In the genomic region with DNA sequence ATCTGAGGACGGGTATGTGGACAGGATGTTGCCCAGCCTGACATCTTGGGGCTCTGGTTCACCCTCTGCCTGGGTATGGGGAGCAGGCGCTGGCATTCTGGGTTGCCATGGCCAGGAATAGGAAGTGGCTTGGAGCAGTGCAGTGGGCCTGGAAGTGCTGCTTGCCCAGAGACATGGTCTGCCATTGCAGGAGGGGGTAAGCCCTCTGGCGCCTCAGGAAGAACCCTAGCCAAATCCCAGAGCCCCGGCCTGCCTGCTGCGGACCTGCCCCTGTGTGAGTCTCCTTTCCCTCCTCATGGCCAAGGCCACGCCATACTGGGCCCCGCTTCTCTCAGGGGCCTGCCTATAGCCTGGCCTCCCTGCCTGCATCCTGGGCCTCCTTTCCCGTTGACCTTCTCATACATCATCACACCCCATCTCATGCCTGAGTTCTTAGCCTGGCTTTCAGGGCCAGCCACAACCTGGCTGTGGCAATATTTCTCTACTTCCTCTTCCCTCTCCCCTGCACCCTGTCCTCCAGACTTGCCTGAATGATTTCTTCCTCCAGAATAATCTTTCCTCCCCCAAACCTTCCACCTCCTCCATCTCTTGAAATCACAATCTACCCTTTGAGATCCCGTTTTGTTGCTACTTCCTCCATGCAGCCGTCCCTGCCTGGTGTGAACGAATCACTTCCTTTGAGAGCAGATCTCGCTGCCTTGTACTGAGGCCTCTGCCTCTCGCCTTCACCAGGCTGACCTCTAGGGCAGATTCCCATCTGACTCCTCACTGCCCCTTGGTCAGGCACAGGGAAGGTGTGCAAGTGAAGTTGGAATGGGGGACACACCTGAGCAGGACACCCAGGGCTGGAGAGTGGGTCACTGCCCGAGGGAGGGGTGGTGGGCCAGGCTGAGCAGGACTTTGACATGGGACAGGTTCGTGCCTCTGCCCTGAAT, we compare ENCODE assay signal across 8 cellular contexts. TPM values are rescaled to one million over a fixed set of nuclear protein-coding genes. Genes with fewer than 3 reads are reported as not detected.
DNase-seq lines count a peak whose midpoint lies in the region; ATAC-seq and TF ChIP-seq lines count a peak whose summit lies in the region.

No MANE protein-coding gene starts in this region.

- H3K27ac ChIP-seq in GM23248 (peak overlapping the region; percentile 99), RWPE2 (ENCODE audit: poor library complexity, severe bottlenecking) (no peak overlapping the region), fibroblast of lung (ENCODE audit: insufficient read depth, low read length) (peak overlapping the region; percentile 94), PC-3 (ENCODE audit: low read length) (no peak overlapping the region)

- TF ChIP-seq CTCF in RWPE2 (IDR thresholded peaks at IDR 0.05; ENCODE audit: poor library complexity, severe bottlenecking): no peak
- no peak for TF ChIP-seq CTCF in fibroblast of lung (conservative IDR thresholded peaks at IDR 0.05 in 1 of 2, IDR thresholded peaks at IDR 0.05 in 1 of 2; ENCODE audit: low read depth in 1 of 2, low read length in 2 of 2)
- TF ChIP-seq CTCF in PC-3 (conservative IDR thresholded peaks at IDR 0.05; ENCODE audit: low read depth, low read length): no peak

- H3K4me3 ChIP-seq in GM23248 (no peak overlapping the region), RWPE2 (ENCODE audit: severe bottlenecking) (no peak overlapping the region), fibroblast of lung (replicated peaks in 1 of 4; ENCODE audit: control extremely low read depth in 1 of 4, insufficient read depth in 1 of 4, low read depth in 3 of 4, low read length in 4 of 4) (no peak overlapping the region), PC-3 (ENCODE audit: low read length) (no peak overlapping the region)

- WGBS in GM23248 (ENCODE audit: low coverage in 1 of 2, low lambda C conversion rate in 2 of 2, missing lambda C conversion rate in 2 of 2), 2 experiments: 61 to 65% methylated on average over 12 of the region's 15 CpGs

- BruUV-seq in PC-3 (replicated peaks; lab: Mats Ljungman, UMichigan): no TSS peak

- H2AFZ ChIP-seq in GM23248: peak overlapping the region; percentile 10; the same call in 1 of the 2 replicates
- peak overlapping the region; percentile 10 for H2AFZ ChIP-seq in fibroblast of lung (ENCODE audit: low read length)
- H2AFZ ChIP-seq in PC-3 (ENCODE audit: low read length): no peak overlapping the region

- H3K79me2 ChIP-seq in GM23248 (ENCODE audit: insufficient read depth): peaks cover 77% of the 10 kb centered on the region
- H3K79me2 ChIP-seq in fibroblast of lung (ENCODE audit: control insufficient read depth, insufficient read depth, low read length): peaks cover 17% of the 10 kb centered on the region
- H3K79me2 ChIP-seq in PC-3 (ENCODE audit: low read length): no peaks in the 10 kb centered on the region

- H3K27me3 ChIP-seq in GM23248 (replicated peaks; ENCODE audit: insufficient read depth) (no peaks in the 10 kb centered on the region), RWPE2 (ENCODE audit: insufficient read depth, poor library complexity, severe bottlenecking) (no peaks in the 10 kb centered on the region), fibroblast of lung (ENCODE audit: control insufficient read depth, insufficient read depth, low read length) (no peaks in the 10 kb centered on the region), PC-3 (ENCODE audit: low read length) (no peaks in the 10 kb centered on the region)

- H3K36me3 ChIP-seq in GM23248 (ENCODE audit: low read depth): no peaks in the 10 kb centered on the region
- H3K36me3 ChIP-seq in RWPE2 (ENCODE audit: low read depth): no peaks in the 10 kb centered on the region
- peaks cover 3% of the 10 kb centered on the region for H3K36me3 ChIP-seq in fibroblast of lung (ENCODE audit: control insufficient read depth, insufficient read depth, low read length)
- H3K36me3 ChIP-seq in PC-3 (ENCODE audit: low read depth, low read length): no peaks in the 10 kb centered on the region

- peak overlapping the region; percentile 46 for H3K4me2 ChIP-seq in GM23248 (ENCODE audit: unreplicated experiment)
- peak overlapping the region; percentile 37 for H3K4me2 ChIP-seq in fibroblast of lung (ENCODE audit: extremely low read depth, insufficient read depth, low read length)
- H3K4me2 ChIP-seq in PC-3 (ENCODE audit: low read length): no peak overlapping the region

- H3K9me3 ChIP-seq in GM23248 (ENCODE audit: low read depth) (no peaks in the 10 kb centered on the region), RWPE2 (ENCODE audit: severe bottlenecking) (no peaks in the 10 kb centered on the region), fibroblast of lung (ENCODE audit: control insufficient read depth, insufficient read depth, low read depth, low read length) (no peaks in the 10 kb centered on the region), PC-3 (ENCODE audit: low read length) (no peaks in the 10 kb centered on the region)

- 0 out of 3 replicates have a peak, but pooled peaks have one; percentile 8 for ATAC-seq in RWPE2 (ENCODE audit: low read depth)
- ATAC-seq in sciatic nerve: no peak
- ATAC-seq in HG02973 (IDR thresholded peaks at IDR 0.05; ENCODE audit: unreplicated experiment): no peak
- no peak for ATAC-seq in PC-3

- H3K9ac ChIP-seq in GM23248: peak overlapping the region; percentile 85
- no peak overlapping the region for H3K9ac ChIP-seq in fibroblast of lung (ENCODE audit: insufficient read depth, low read length)
- H3K9ac ChIP-seq in PC-3 (ENCODE audit: low read length): no peak overlapping the region

- CTCF ChIA-PET in PC-3 (lab: Charles Lee): no interaction called here

- H4K20me1 ChIP-seq in GM23248 (ENCODE audit: insufficient read depth) (no peaks in the 10 kb centered on the region), fibroblast of lung (ENCODE audit: control insufficient read depth, extremely low read depth, insufficient read depth, low read length) (no peaks in the 10 kb centered on the region), PC-3 (ENCODE audit: low read length) (no peaks in the 10 kb centered on the region)

- H3K9me2 ChIP-seq in GM23248 (ENCODE audit: insufficient read depth): no peaks in the 10 kb centered on the region
- no peaks in the 10 kb centered on the region for H3K9me2 ChIP-seq in PC-3 (replicated peaks; ENCODE audit: low read length)

- in situ Hi-C loops in GM23248 (cut with MboI): no loop called here

- H3K4me1 ChIP-seq in GM23248 (ENCODE audit: insufficient read depth) (peaks cover 43% of the 10 kb centered on the region), RWPE2 (ENCODE audit: insufficient read depth, poor library complexity, severe bottlenecking) (peaks cover 3% of the 10 kb centered on the region), fibroblast of lung (ENCODE audit: control insufficient read depth, extremely low read depth, insufficient read depth, low read length) (peaks cover 36% of the 10 kb centered on the region), PC-3 (ENCODE audit: insufficient read depth, low read length) (peaks cover 36% of the 10 kb centered on the region)

- H3F3A ChIP-seq in GM23248 (ENCODE audit: insufficient read depth) (peaks cover 30% of the 10 kb centered on the region), PC-3 (ENCODE audit: low read length, unreplicated experiment) (no peaks in the 10 kb centered on the region)

- POLR2A ChIA-PET in PC-3 (lab: Charles Lee; ENCODE audit: unreplicated experiment): no interaction called here

- intact Hi-C loops in sciatic nerve (cut with DNase I): no loop called here
- intact Hi-C loops in PC-3 (cut with micrococcal nuclease): no loop called here

- DNase-seq in GM23248 (peak; percentile 67), RWPE2 (ENCODE audit: low spot score) (peak; percentile 55), fibroblast of lung (ENCODE audit: low read depth in 2 of 2) (peak in 1 of 2 donors; percentile 19), sciatic nerve (ENCODE audit: low spot score) (peak; percentile 51), NCI-H345 (lab: John Stamatoyannopoulos, UW) (no peak), PC-3 (no peak), mucosa of gallbladder (ENCODE audit: low spot score) (no peak)

RNA-seq across cellular contexts. Expression of gene CAPN5, which starts 5.2 kb away (rescaled TPM):
- 22.4 and 27.7 TPM in 2 replicates for total RNA-seq in GM23248 (2014; rRNA removed; shearing (Covaris generic))
- 17.8 and 18.3 TPM in 2 replicates for polyA plus RNA-seq in GM23248 (2016; fragmentation: Nextera tagmentation; extraction: Ambion mirVana)
- total RNA-seq in fibroblast of lung: 12.3 and 17.5 TPM in 2 replicates
- polyA plus RNA-seq in fibroblast of lung: 20.4 and 29.0 TPM in 2 replicates
- polyA plus RNA-seq in fibroblast of lung (2012): 21.9 and 30.1 TPM in 2 replicates
- 37.0 and 64.5 TPM in 2 replicates for polyA minus RNA-seq in fibroblast of lung (ENCODE audit: low replicate concordance)
- 20.1 TPM for total RNA-seq in sciatic nerve
- 6.3 and 7.7 TPM in 2 replicates for total RNA-seq in PC-3 (2014; rRNA removed)
- 197 TPM for total RNA-seq in mucosa of gallbladder

RNA-seq across cellular contexts. Expression of gene OMP, which starts 30.7 kb away (rescaled TPM):
- total RNA-seq in GM23248 (2014; rRNA removed; shearing (Covaris generic)): not detected in 2 replicates
- polyA plus RNA-seq in GM23248 (2016; fragmentation: Nextera tagmentation; extraction: Ambion mirVana) (not detected in 2 replicates), fibroblast of lung (not detected in 2 replicates)
- total RNA-seq in fibroblast of lung (0.51 and 0.83 TPM in 2 replicates), sciatic nerve (2.8 TPM), PC-3 (2014; rRNA removed) (not detected in 2 replicates), mucosa of gallbladder (10.4 TPM)
- not detected in 2 replicates for polyA plus RNA-seq in fibroblast of lung (2012)
- not detected in 2 replicates for polyA minus RNA-seq in fibroblast of lung (ENCODE audit: low replicate concordance)

RNA-seq across cellular contexts. Expression of gene B3GNT6, which starts 37.7 kb away (rescaled TPM):
- not detected in 2 replicates for total RNA-seq in GM23248 (2014; rRNA removed; shearing (Covaris generic))
- polyA plus RNA-seq in GM23248 (2016; fragmentation: Nextera tagmentation; extraction: Ambion mirVana): not detected in 2 replicates
- not detected in 2 replicates for total RNA-seq in fibroblast of lung
- polyA plus RNA-seq in fibroblast of lung: not detected in 2 replicates
- not detected in 2 replicates for polyA plus RNA-seq in fibroblast of lung (2012)
- polyA minus RNA-seq in fibroblast of lung (ENCODE audit: low replicate concordance): not detected in 2 replicates
- not detected for total RNA-seq in sciatic nerve
- total RNA-seq in PC-3 (2014; rRNA removed): 0.04 TPM in 1 of 2 replicates, not detected in the other
- not detected for total RNA-seq in mucosa of gallbladder

RNA-seq across cellular contexts. Expression of gene MYO7A, which starts 56.1 kb away (rescaled TPM):
- not detected in 2 replicates for total RNA-seq in GM23248 (2014; rRNA removed; shearing (Covaris generic))
- polyA plus RNA-seq in GM23248 (2016; fragmentation: Nextera tagmentation; extraction: Ambion mirVana) (not detected in 2 replicates), fibroblast of lung (0.01 and 0.05 TPM in 2 replicates)
- total RNA-seq in fibroblast of lung (0.26 and 0.33 TPM in 2 replicates), sciatic nerve (16.7 TPM), PC-3 (2014; rRNA removed) (0.66 and 1.2 TPM in 2 replicates), mucosa of gallbladder (21.0 TPM)
- 0.06 and 0.07 TPM in 2 replicates for polyA plus RNA-seq in fibroblast of lung (2012)
- polyA minus RNA-seq in fibroblast of lung (ENCODE audit: low replicate concordance): not detected in 2 replicates

Comparison
In these comparisons a context has a peak if more than half of its experiments do, and no peak if none do; other contexts are left out.
1. DNase-seq: peak in GM23248 (single experiment), RWPE2 (single experiment) and sciatic nerve (single experiment); none in NCI-H345 (single experiment), PC-3 (single experiment) and mucosa of gallbladder (single experiment).
2. H3K27ac ChIP-seq: peak in GM23248 (single experiment) and fibroblast of lung (single experiment); none in RWPE2 (single experiment) and PC-3 (single experiment).